In genomic region chr19:34998777-34999497, GRCh38 we compare ENCODE assay signal across 8 cellular contexts. TPM values are rescaled to one million over a fixed set of nuclear protein-coding genes. Genes with fewer than 3 reads are reported as not detected.
DNase-seq lines count a peak whose midpoint lies in the region; ATAC-seq, FAIRE-seq and TF ChIP-seq lines count a peak whose summit lies in the region.

No MANE protein-coding gene starts in this region.

- DNase-seq in T-helper 2 cell treated with Interferon-gamma antibody and Interleukin-4, amounts not matched to agents 5 μg/mL and 100 μg/mL, for 36 hours (ENCODE audit: low spot score), result no peak
- DNase-seq in T-helper 2 cell (no peak), body of pancreas (peak in 1 of 4 donors; percentile 22), HepG2 (ENCODE audit: low spot score) (peak; percentile 23), thyroid gland (no peak), AG08396 (ENCODE audit: low spot score) (no peak), NCI-H82 (lab: John Stamatoyannopoulos, UW) (no peak), NCI-H748 (lab: John Stamatoyannopoulos, UW; ENCODE audit: unreplicated experiment) (no peak)

- no TSS peak for BruUV-seq in HepG2 (replicated peaks; lab: Mats Ljungman, UMichigan)

- H3K27ac ChIP-seq in body of pancreas, result peak overlapping the region; percentile 92 to 97 (median 96)
- peak overlapping the region; percentile 83 for H3K27ac ChIP-seq in HepG2 (ENCODE audit: extremely low read length, insufficient read depth, low read length)
- H3K27ac ChIP-seq in thyroid gland, result peak overlapping the region; percentile 98 to 100 (median 99)

- CTCF ChIA-PET in HepG2 (lab: Yijun Ruan, JAX; ENCODE audit: low intra/inter-chr PET ratio, low total read pairs), result no interaction called here

- no peaks in the 10 kb centered on the region for H3K27me3 Mint-ChIP-seq in T-helper 2 cell treated with Interferon-gamma antibody and Interleukin-4, amounts not matched to agents 5 μg/mL and 100 μg/mL, for 36 hours (ENCODE audit: low read depth)

- H3K27ac Mint-ChIP-seq in T-helper 2 cell treated with Interferon-gamma antibody and Interleukin-4, amounts not matched to agents 5 μg/mL and 100 μg/mL, for 36 hours, result peak overlapping the region; percentile 84

- in situ Hi-C loops in HepG2 (cut with HindIII; ENCODE audit: extremely low pct_ligation_motif_present, low pct_unique_long_range_greater_than_20kb), result no loop called here

- no peak for TF ChIP-seq EP300 in HepG2 (IDR thresholded peaks at IDR 0.05; ENCODE audit: low read depth in 2 of 2, low read length in 2 of 2)
- TF ChIP-seq EP300 in HepG2 (CRISPR knock-in tag; IDR thresholded peaks at IDR 0.05; ENCODE audit: borderline replicate concordance), result no peak

- H3K36me3 Mint-ChIP-seq in T-helper 2 cell treated with Interferon-gamma antibody and Interleukin-4, amounts not matched to agents 5 μg/mL and 100 μg/mL, for 36 hours (ENCODE audit: low read depth), result peaks cover 12% of the 10 kb centered on the region

- peaks cover 21% of the 10 kb centered on the region for H4K20me1 ChIP-seq in HepG2 (ENCODE audit: insufficient read depth, low read length)

- H3K4me3 Mint-ChIP-seq in T-helper 2 cell treated with Interferon-gamma antibody and Interleukin-4, amounts not matched to agents 5 μg/mL and 100 μg/mL, for 36 hours, result peak overlapping the region; percentile 85

- peak overlapping the region; percentile 88 for H3K9ac ChIP-seq in HepG2 (ENCODE audit: insufficient read depth, low read depth, low read length)

- no peak for ATAC-seq in body of pancreas
- ATAC-seq in HepG2, result peak; percentile 13

- POLR2A ChIA-PET in HepG2 (lab: Yijun Ruan, JAX), result no interaction called here

- H2AFZ ChIP-seq in HepG2 (ENCODE audit: low read length), result no peak overlapping the region

- FAIRE-seq in HepG2 (lab: Jason Lieb, UNC), result peak; percentile 56

- peak overlapping the region; percentile 91 for H3K4me2 ChIP-seq in HepG2 (ENCODE audit: low read depth, low read length)

- no peak for TF ChIP-seq RAD21 in HepG2 (CRISPR knock-in tag; IDR thresholded peaks at IDR 0.05)

- no peaks in the 10 kb centered on the region for H3K9me3 ChIP-seq in body of pancreas
- H3K9me3 ChIP-seq in HepG2 (ENCODE audit: low read length), result no peaks in the 10 kb centered on the region
- H3K9me3 ChIP-seq in thyroid gland, result no peaks in the 10 kb centered on the region

- peaks cover 49% of the 10 kb centered on the region for H3K4me1 Mint-ChIP-seq in T-helper 2 cell treated with Interferon-gamma antibody and Interleukin-4, amounts not matched to agents 5 μg/mL and 100 μg/mL, for 36 hours (ENCODE audit: low read depth)

- 60 to 62% methylated on average over 13 of the region's 13 CpGs for WGBS in body of pancreas, 2 donors
- 8% methylated on average over 13 of the region's 13 CpGs for WGBS in HepG2 (ENCODE audit: low lambda C conversion rate)
- WGBS in thyroid gland, 2 donors, result 54 to 56% methylated on average over 13 of the region's 13 CpGs

- H3K4me3 ChIP-seq in body of pancreas (peak overlapping the region in 1 of 2 donors; percentile 1), HepG2 (replicated peaks in 1 of 3; ENCODE audit: insufficient read depth in 1 of 3, low read depth in 2 of 3, low read length in 3 of 3) (peak overlapping the region; percentile 81 to 86 (median 81)), thyroid gland (replicated peaks in 1 of 3) (peak overlapping the region in 1 of 3 donors; percentile 97)

- H3K27me3 ChIP-seq in body of pancreas (no peaks in the 10 kb centered on the region), HepG2 (ENCODE audit: control insufficient read depth in 1 of 2, insufficient read depth in 2 of 2, low read length in 2 of 2) (peaks cover 0 to 3% of the 10 kb centered on the region in 2 experiments; a peak in 1 of 5 replicates), thyroid gland (no peaks in the 10 kb centered on the region)

- intact Hi-C loops in body of pancreas (cut with DNase I) (no loop called here), HepG2 (cut with micrococcal nuclease; ENCODE audit: unreplicated experiment) (loop anchor here (5.0 kb wide), 1 partner anchor 43 kb away; the partner anchor contains the start of gene HPN), thyroid gland (cut with DNase I) (no loop called here)

- no peaks in the 10 kb centered on the region for H3K9me3 Mint-ChIP-seq in T-helper 2 cell treated with Interferon-gamma antibody and Interleukin-4, amounts not matched to agents 5 μg/mL and 100 μg/mL, for 36 hours

- peaks cover 60% of the 10 kb centered on the region for H3K4me1 ChIP-seq in body of pancreas
- H3K4me1 ChIP-seq in HepG2 (ENCODE audit: insufficient read depth, low read length), result peaks cover 81% of the 10 kb centered on the region
- H3K4me1 ChIP-seq in thyroid gland, result peaks cover 25 to 57% of the 10 kb centered on the region in 2 donors

- no peak for TF ChIP-seq CTCF in body of pancreas (IDR thresholded peaks at IDR 0.05)
- TF ChIP-seq CTCF in HepG2 (CRISPR knock-in tag; IDR thresholded peaks at IDR 0.05), result no peak
- TF ChIP-seq CTCF in thyroid gland (IDR thresholded peaks at IDR 0.05), result no peak

- no peaks in the 10 kb centered on the region for H3K36me3 ChIP-seq in body of pancreas (replicated peaks in 1 of 2; ENCODE audit: insufficient read depth in 1 of 2, low read depth in 2 of 2)
- H3K36me3 ChIP-seq in HepG2 (replicated peaks in 1 of 2; ENCODE audit: control insufficient read depth in 1 of 2, insufficient read depth in 2 of 2, low read length in 2 of 2), result peaks cover 0 to 4% of the 10 kb centered on the region in 2 experiments; a peak in 3 of 5 replicates
- H3K36me3 ChIP-seq in thyroid gland, result no peaks in the 10 kb centered on the region

- TF ChIP-seq POLR2A in body of pancreas (IDR thresholded peaks at IDR 0.05), result no peak
- no peak; a peak in 1 of 4 replicates for TF ChIP-seq POLR2A in HepG2 (IDR thresholded peaks at IDR 0.05; ENCODE audit: insufficient read depth in 1 of 2, low read depth in 2 of 2, low read length in 2 of 2)
- TF ChIP-seq POLR2A in thyroid gland (IDR thresholded peaks at IDR 0.05), result no peak

- H3K79me2 ChIP-seq in HepG2 (ENCODE audit: insufficient read depth, low read length), result peaks cover 34% of the 10 kb centered on the region

RNA-seq across cellular contexts. Expression of gene GRAMD1A, which starts 1.2 kb away (rescaled TPM):
- 10 to 100 TPM; 90.8 to 94.9 TPM for total RNA-seq in body of pancreas
- total RNA-seq in HepG2 (2016; rRNA removed; fragmentation: Illumina TruSeq; extraction: Trizol), result 8.0 and 14.7 TPM in 2 replicates
- total RNA-seq in HepG2 (2016; cell fraction: cytosol; rRNA removed; fragmentation: Illumina TruSeq; extraction: Trizol; ENCODE audit: low read depth), result 23.3 and 25.4 TPM in 2 replicates
- 7.2 and 15.9 TPM in 2 replicates for total RNA-seq in HepG2 (2016; cell fraction: insoluble cytoplasmic fraction; rRNA removed; fragmentation: Illumina TruSeq; extraction: Trizol)
- total RNA-seq in HepG2 (2016; cell fraction: membrane; rRNA removed; fragmentation: Illumina TruSeq; extraction: Trizol), result 26.9 and 28.0 TPM in 2 replicates
- 17.9 and 19.7 TPM in 2 replicates for total RNA-seq in HepG2 (2016; cell fraction: nucleus; rRNA removed; fragmentation: Illumina TruSeq; extraction: Trizol)
- 171 and 181 TPM in 2 replicates for polyA plus RNA-seq in HepG2 (2011; rRNA removed)
- polyA plus RNA-seq in HepG2 (2011; cell fraction: cytosol; rRNA removed), result 68.5 and 120 TPM in 2 replicates
- 669 and 1,022 TPM in 2 replicates for polyA plus RNA-seq in HepG2 (2011; cell fraction: nucleus; rRNA removed)
- 68.6 and 85.6 TPM in 2 replicates for polyA plus RNA-seq in HepG2 (2012)
- polyA plus RNA-seq in HepG2 (2016; cell fraction: cytosol; fragmentation: Illumina TruSeq; extraction: Trizol; ENCODE audit: low read depth), result 47.6 and 52.1 TPM in 2 replicates
- polyA plus RNA-seq in HepG2 (2016; cell fraction: insoluble cytoplasmic fraction; fragmentation: Illumina TruSeq; extraction: Trizol; ENCODE audit: low read depth), result 11.6 and 19.2 TPM in 2 replicates
- 43.5 and 50.9 TPM in 2 replicates for polyA plus RNA-seq in HepG2 (2016; cell fraction: membrane; fragmentation: Illumina TruSeq; extraction: Trizol; ENCODE audit: low read depth)
- polyA plus RNA-seq in HepG2 (2016; cell fraction: nucleus; fragmentation: Illumina TruSeq; extraction: Trizol; ENCODE audit: insufficient read depth, low read depth), result 55.7 and 69.0 TPM in 2 replicates
- 32.3 and 120 TPM in 2 replicates for polyA minus RNA-seq in HepG2 (2011; rRNA and poly(A)+ RNA removed; ENCODE audit: low replicate concordance)
- 59.4 and 66.8 TPM in 2 replicates for polyA minus RNA-seq in HepG2 (2011; cell fraction: cytosol; rRNA and poly(A)+ RNA removed)
- polyA minus RNA-seq in HepG2 (2011; cell fraction: nucleus; rRNA and poly(A)+ RNA removed), result 94.2 and 105 TPM in 2 replicates
- total RNA-seq in thyroid gland, result 10 to 100 TPM; 33.4 to 57.5 (median 47.0) TPM

RNA-seq across cellular contexts. Expression of gene SCN1B, which starts 31.3 kb away (rescaled TPM):
- total RNA-seq in body of pancreas, result 10 to 100 TPM in 1 of 2 donors, 1 to 10 TPM in 1; 2.3 to 23.6 TPM
- total RNA-seq in HepG2 (2016; rRNA removed; fragmentation: Illumina TruSeq; extraction: Trizol), result 1.5 and 2.7 TPM in 2 replicates
- 4.5 and 6.0 TPM in 2 replicates for total RNA-seq in HepG2 (2016; cell fraction: cytosol; rRNA removed; fragmentation: Illumina TruSeq; extraction: Trizol; ENCODE audit: low read depth)
- 1.1 and 2.5 TPM in 2 replicates for total RNA-seq in HepG2 (2016; cell fraction: insoluble cytoplasmic fraction; rRNA removed; fragmentation: Illumina TruSeq; extraction: Trizol)
- total RNA-seq in HepG2 (2016; cell fraction: membrane; rRNA removed; fragmentation: Illumina TruSeq; extraction: Trizol), result 6.4 and 8.1 TPM in 2 replicates
- 1.5 and 2.0 TPM in 2 replicates for total RNA-seq in HepG2 (2016; cell fraction: nucleus; rRNA removed; fragmentation: Illumina TruSeq; extraction: Trizol)
- 20.1 and 24.5 TPM in 2 replicates for polyA plus RNA-seq in HepG2 (2011; rRNA removed)
- 14.0 and 14.1 TPM in 2 replicates for polyA plus RNA-seq in HepG2 (2011; cell fraction: cytosol; rRNA removed)
- polyA plus RNA-seq in HepG2 (2011; cell fraction: nucleus; rRNA removed), result 42.7 and 48.8 TPM in 2 replicates
- polyA plus RNA-seq in HepG2 (2012), result 5.5 and 5.6 TPM in 2 replicates
- 8.2 and 8.5 TPM in 2 replicates for polyA plus RNA-seq in HepG2 (2016; cell fraction: cytosol; fragmentation: Illumina TruSeq; extraction: Trizol; ENCODE audit: low read depth)
- 1.9 and 2.0 TPM in 2 replicates for polyA plus RNA-seq in HepG2 (2016; cell fraction: insoluble cytoplasmic fraction; fragmentation: Illumina TruSeq; extraction: Trizol; ENCODE audit: low read depth)
- polyA plus RNA-seq in HepG2 (2016; cell fraction: membrane; fragmentation: Illumina TruSeq; extraction: Trizol; ENCODE audit: low read depth), result 8.0 and 8.2 TPM in 2 replicates
- 6.6 and 6.8 TPM in 2 replicates for polyA plus RNA-seq in HepG2 (2016; cell fraction: nucleus; fragmentation: Illumina TruSeq; extraction: Trizol; ENCODE audit: insufficient read depth, low read depth)
- 0.89 and 10.7 TPM in 2 replicates for polyA minus RNA-seq in HepG2 (2011; rRNA and poly(A)+ RNA removed; ENCODE audit: low replicate concordance)
- 4.2 TPM in 2 replicates for polyA minus RNA-seq in HepG2 (2011; cell fraction: cytosol; rRNA and poly(A)+ RNA removed)
- 10.8 and 11.2 TPM in 2 replicates for polyA minus RNA-seq in HepG2 (2011; cell fraction: nucleus; rRNA and poly(A)+ RNA removed)
- 10 to 100 TPM in 2 of 4 donors, 1 to 10 TPM in 2; 5.7 to 19.6 (median 10.1) TPM for total RNA-seq in thyroid gland

RNA-seq across cellular contexts. Expression of gene ZNF792, which starts 34.9 kb away (rescaled TPM):
- 1 to 10 TPM; 4.0 to 7.0 TPM for total RNA-seq in body of pancreas
- total RNA-seq in HepG2 (2016; rRNA removed; fragmentation: Illumina TruSeq; extraction: Trizol), result 5.5 and 6.3 TPM in 2 replicates
- 0.61 and 0.88 TPM in 2 replicates for total RNA-seq in HepG2 (2016; cell fraction: cytosol; rRNA removed; fragmentation: Illumina TruSeq; extraction: Trizol; ENCODE audit: low read depth)
- 4.8 and 6.5 TPM in 2 replicates for total RNA-seq in HepG2 (2016; cell fraction: insoluble cytoplasmic fraction; rRNA removed; fragmentation: Illumina TruSeq; extraction: Trizol)
- 3.4 TPM in 2 replicates for total RNA-seq in HepG2 (2016; cell fraction: membrane; rRNA removed; fragmentation: Illumina TruSeq; extraction: Trizol)
- 4.8 and 6.0 TPM in 2 replicates for total RNA-seq in HepG2 (2016; cell fraction: nucleus; rRNA removed; fragmentation: Illumina TruSeq; extraction: Trizol)
- 9.1 and 11.5 TPM in 2 replicates for polyA plus RNA-seq in HepG2 (2011; rRNA removed)
- 6.9 and 7.9 TPM in 2 replicates for polyA plus RNA-seq in HepG2 (2011; cell fraction: cytosol; rRNA removed)
- polyA plus RNA-seq in HepG2 (2011; cell fraction: nucleus; rRNA removed), result 8.8 and 9.8 TPM in 2 replicates
- polyA plus RNA-seq in HepG2 (2012), result 4.4 and 4.5 TPM in 2 replicates
- 0.40 and 0.45 TPM in 2 replicates for polyA plus RNA-seq in HepG2 (2016; cell fraction: cytosol; fragmentation: Illumina TruSeq; extraction: Trizol; ENCODE audit: low read depth)
- polyA plus RNA-seq in HepG2 (2016; cell fraction: insoluble cytoplasmic fraction; fragmentation: Illumina TruSeq; extraction: Trizol; ENCODE audit: low read depth), result 2.9 and 3.3 TPM in 2 replicates
- 1.0 and 1.2 TPM in 2 replicates for polyA plus RNA-seq in HepG2 (2016; cell fraction: membrane; fragmentation: Illumina TruSeq; extraction: Trizol; ENCODE audit: low read depth)
- polyA plus RNA-seq in HepG2 (2016; cell fraction: nucleus; fragmentation: Illumina TruSeq; extraction: Trizol; ENCODE audit: insufficient read depth, low read depth), result 3.7 and 4.6 TPM in 2 replicates
- polyA minus RNA-seq in HepG2 (2011; rRNA and poly(A)+ RNA removed; ENCODE audit: low replicate concordance), result 5.1 and 35.3 TPM in 2 replicates
- polyA minus RNA-seq in HepG2 (2011; cell fraction: cytosol; rRNA and poly(A)+ RNA removed), result 17.0 and 18.6 TPM in 2 replicates
- 31.9 and 39.7 TPM in 2 replicates for polyA minus RNA-seq in HepG2 (2011; cell fraction: nucleus; rRNA and poly(A)+ RNA removed)
- 10 to 100 TPM in 1 of 4 donors, 1 to 10 TPM in 3; 7.5 to 13.2 (median 9.3) TPM for total RNA-seq in thyroid gland

RNA-seq across cellular contexts. Expression of gene HPN, which starts 42.6 kb away (rescaled TPM):
- total RNA-seq in body of pancreas (100 to 1,000 TPM; 135 to 289 TPM), HepG2 (2016; rRNA removed; fragmentation: Illumina TruSeq; extraction: Trizol) (23.9 and 46.7 TPM in 2 replicates), thyroid gland (10 to 100 TPM; 16.3 to 19.3 (median 17.9) TPM)
- total RNA-seq in HepG2 (2016; cell fraction: cytosol; rRNA removed; fragmentation: Illumina TruSeq; extraction: Trizol; ENCODE audit: low read depth), result 42.7 and 50.6 TPM in 2 replicates
- 21.2 and 50.0 TPM in 2 replicates for total RNA-seq in HepG2 (2016; cell fraction: insoluble cytoplasmic fraction; rRNA removed; fragmentation: Illumina TruSeq; extraction: Trizol)
- 54.3 and 66.8 TPM in 2 replicates for total RNA-seq in HepG2 (2016; cell fraction: membrane; rRNA removed; fragmentation: Illumina TruSeq; extraction: Trizol)
- total RNA-seq in HepG2 (2016; cell fraction: nucleus; rRNA removed; fragmentation: Illumina TruSeq; extraction: Trizol), result 45.3 and 57.3 TPM in 2 replicates
- polyA plus RNA-seq in HepG2 (2011; rRNA removed), result 261 and 364 TPM in 2 replicates
- polyA plus RNA-seq in HepG2 (2011; cell fraction: cytosol; rRNA removed), result 287 and 379 TPM in 2 replicates
- polyA plus RNA-seq in HepG2 (2011; cell fraction: nucleus; rRNA removed), result 902 and 1,132 TPM in 2 replicates
- polyA plus RNA-seq in HepG2 (2012), result 157 and 225 TPM in 2 replicates
- 63.0 and 76.1 TPM in 2 replicates for polyA plus RNA-seq in HepG2 (2016; cell fraction: cytosol; fragmentation: Illumina TruSeq; extraction: Trizol; ENCODE audit: low read depth)
- 32.2 and 40.3 TPM in 2 replicates for polyA plus RNA-seq in HepG2 (2016; cell fraction: insoluble cytoplasmic fraction; fragmentation: Illumina TruSeq; extraction: Trizol; ENCODE audit: low read depth)
- polyA plus RNA-seq in HepG2 (2016; cell fraction: membrane; fragmentation: Illumina TruSeq; extraction: Trizol; ENCODE audit: low read depth), result 76.4 and 86.0 TPM in 2 replicates
- polyA plus RNA-seq in HepG2 (2016; cell fraction: nucleus; fragmentation: Illumina TruSeq; extraction: Trizol; ENCODE audit: insufficient read depth, low read depth), result 121 and 129 TPM in 2 replicates
- 189 TPM in 1 of 2 replicates, not detected in the other for polyA minus RNA-seq in HepG2 (2011; rRNA and poly(A)+ RNA removed; ENCODE audit: low replicate concordance)
- 86.7 and 119 TPM in 2 replicates for polyA minus RNA-seq in HepG2 (2011; cell fraction: cytosol; rRNA and poly(A)+ RNA removed)
- 78.7 and 86.0 TPM in 2 replicates for polyA minus RNA-seq in HepG2 (2011; cell fraction: nucleus; rRNA and poly(A)+ RNA removed)
